Comparison of ENCODE assay signal across 15 cellular contexts in genomic region chr13:69418319-69418718, GRCh38.
DNase-seq lines count a peak whose midpoint lies in the region; ATAC-seq and TF ChIP-seq lines count a peak whose summit lies in the region.
"Had no signal": no experiment of that assay in that cellular context is flagged by ENCODE, and none has a peak within 500 bp of the region (broad histone marks: within the 10 kb centered on the region; RNA-seq: fewer than 3 reads in every experiment).

No MANE protein-coding gene starts in this region.

- no peaks in the 10 kb centered on the region for H3K4me1 Mint-ChIP-seq in naive thymus-derived CD4-positive, alpha-beta T cell
- H3K4me1 Mint-ChIP-seq: CD14-positive monocyte; CD4-positive, alpha-beta memory T cell had no signal

- H3K9ac ChIP-seq in HUES48 (ENCODE audit: low read depth, low read length), result no peak overlapping the region
- H3K9ac ChIP-seq: BLaER1 had no signal

- CTCF ChIA-PET in naive thymus-derived CD4-positive, alpha-beta T cell (lab: Charles Lee), result no interaction called here

- no peak for TF ChIP-seq CTCF in GM13977 (IDR thresholded peaks at IDR 0.05; ENCODE audit: extremely low read depth, insufficient read depth, missing control alignments)

- no peaks in the 10 kb centered on the region for H3K36me3 ChIP-seq in HUES48 (ENCODE audit: control insufficient read depth, insufficient read depth, low read length)
- no peaks in the 10 kb centered on the region for H3K36me3 ChIP-seq in naive thymus-derived CD4-positive, alpha-beta T cell (ENCODE audit: control insufficient read depth in 2 of 3, insufficient read depth in 3 of 3, low read length in 3 of 3)
- H3K36me3 ChIP-seq: BLaER1 had no signal

- peaks cover 4% of the 10 kb centered on the region; the same call in 1 of the 2 replicates for H3K9me3 ChIP-seq in HUES48 (ENCODE audit: control insufficient read depth, insufficient read depth, low read length)
- peaks cover 0 to 3% (median 0%) of the 10 kb centered on the region in 3 experiments for H3K9me3 ChIP-seq in naive thymus-derived CD4-positive, alpha-beta T cell (ENCODE audit: control insufficient read depth in 2 of 3, low read length in 3 of 3)

- DNase-seq in COLO829 (ENCODE audit: low spot score) (peak; percentile 12), SK-MEL-5 (ENCODE audit: low read depth, low spot score) (peak; percentile 15), iPS DF 4.7 (ENCODE audit: extremely low read depth, low spot score) (peak; percentile 16), GM13977 (ENCODE audit: low spot score) (no peak)
- DNase-seq in naive thymus-derived CD4-positive, alpha-beta T cell, result no peak
- DNase-seq: 8988T; Calu3; CD4-positive, alpha-beta memory T cell; DMS79 treated with DMSO at 0.1 percent for 48 hours; GF-D8; HCEC 1CT had no signal

- no peak for ATAC-seq in naive thymus-derived CD4-positive, alpha-beta T cell
- no peak for ATAC-seq in HG02981 (IDR thresholded peaks at IDR 0.05; ENCODE audit: unreplicated experiment)

- no peak overlapping the region for H3K4me3 Mint-ChIP-seq in naive thymus-derived CD4-positive, alpha-beta T cell
- H3K4me3 Mint-ChIP-seq: CD14-positive monocyte; CD4-positive, alpha-beta memory T cell had no signal

- no peaks in the 10 kb centered on the region for H3K27me3 ChIP-seq in HUES48 (ENCODE audit: control insufficient read depth, insufficient read depth, low read length)
- H3K27me3 ChIP-seq in naive thymus-derived CD4-positive, alpha-beta T cell (ENCODE audit: control insufficient read depth in 2 of 2, insufficient read depth in 2 of 2, low read length in 2 of 2), result no peaks in the 10 kb centered on the region
- H3K27me3 ChIP-seq: BLaER1 had no signal

- H3K9me3 Mint-ChIP-seq in naive thymus-derived CD4-positive, alpha-beta T cell, result peaks cover 4 to 24% (median 16%) of the 10 kb centered on the region in 11 donors

- in situ Hi-C loops in SK-MEL-5 (cut with HindIII; ENCODE audit: low pct_unique_long_range_greater_than_20kb, low sequenced_read_pairs), result no loop called here
- in situ Hi-C loops in GM13977 (cut with MboI; ENCODE audit: low pct_unique_long_range_greater_than_20kb, low sequenced_read_pairs, unreplicated experiment), result no loop called here

- H3K27ac Mint-ChIP-seq in naive thymus-derived CD4-positive, alpha-beta T cell, result no peak overlapping the region
- H3K27ac Mint-ChIP-seq: CD14-positive monocyte; CD4-positive, alpha-beta memory T cell had no signal

- H3K27me3 Mint-ChIP-seq in naive thymus-derived CD4-positive, alpha-beta T cell, result no peaks in the 10 kb centered on the region
- H3K27me3 Mint-ChIP-seq: CD4-positive, alpha-beta memory T cell had no signal

- H3K4me1 ChIP-seq in HUES48 (ENCODE audit: control insufficient read depth, insufficient read depth, low read length), result peaks cover 15% of the 10 kb centered on the region
- no peaks in the 10 kb centered on the region for H3K4me1 ChIP-seq in naive thymus-derived CD4-positive, alpha-beta T cell (ENCODE audit: control insufficient read depth in 2 of 2, insufficient read depth in 2 of 2, low read length in 2 of 2)

- peak overlapping the region; percentile 46 for H3K27ac ChIP-seq in HUES48 (ENCODE audit: low read depth, low read length)
- no peak overlapping the region for H3K27ac ChIP-seq in naive thymus-derived CD4-positive, alpha-beta T cell (ENCODE audit: low read depth, low read length)
- H3K27ac ChIP-seq: BLaER1 had no signal

- peaks cover 0 to 5% (median 0%) of the 10 kb centered on the region in 5 donors for H3K36me3 Mint-ChIP-seq in naive thymus-derived CD4-positive, alpha-beta T cell
- H3K36me3 Mint-ChIP-seq: CD14-positive monocyte had no signal

- POLR2A ChIA-PET in naive thymus-derived CD4-positive, alpha-beta T cell (lab: Charles Lee), result no interaction called here

- intact Hi-C loops in naive thymus-derived CD4-positive, alpha-beta T cell (cut with micrococcal nuclease), result no loop called here

- H3K4me3 ChIP-seq in HUES48 (ENCODE audit: low read depth, low read length), result no peak overlapping the region
- H3K4me3 ChIP-seq in naive thymus-derived CD4-positive, alpha-beta T cell (ENCODE audit: low read length), result no peak overlapping the region
- H3K4me3 ChIP-seq: BLaER1 had no signal

Comparison
In these comparisons a context has a peak if more than half of its experiments do, and no peak if none do; other contexts are left out.
1. DNase-seq: peak in COLO829 (single experiment), SK-MEL-5 (single experiment) and iPS DF 4.7 (single experiment); none in naive thymus-derived CD4-positive, alpha-beta T cell (0 of 9) and GM13977 (single experiment).